In the genomic region with DNA sequence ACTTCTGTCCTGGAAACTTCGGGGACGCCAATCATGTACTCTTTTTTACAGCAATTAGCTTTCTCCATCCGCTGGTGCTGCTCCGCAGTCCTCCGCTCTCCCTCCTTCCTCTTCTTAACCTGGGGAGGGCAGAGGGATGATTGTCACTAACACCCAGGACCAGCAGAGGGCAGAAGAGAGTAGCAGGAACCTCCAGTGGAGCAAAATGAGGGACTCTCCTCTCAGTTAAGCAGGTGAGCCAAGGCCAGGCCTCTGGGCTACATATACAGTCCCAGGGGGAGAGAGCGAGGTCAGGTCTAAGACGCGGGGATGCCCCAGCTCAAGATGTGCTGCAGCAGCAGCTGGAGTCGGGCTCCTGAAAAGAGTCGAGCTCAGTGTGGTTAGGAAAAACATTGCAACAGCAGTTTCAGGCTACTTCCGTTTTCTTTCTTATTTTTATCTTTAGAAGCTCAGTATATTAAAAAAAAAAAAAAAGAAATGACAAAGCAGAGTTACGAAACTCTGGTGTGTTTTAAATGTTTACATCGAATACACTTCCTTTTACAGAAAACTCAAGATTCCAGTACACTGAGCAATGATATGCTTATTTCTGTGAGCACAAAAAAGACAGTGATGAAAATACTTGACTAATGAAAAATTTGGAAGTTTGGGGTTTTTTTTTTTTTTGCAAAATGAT, we compare ENCODE assay signal across 8 cellular contexts. TPM values are rescaled to one million over a fixed set of nuclear protein-coding genes. Genes with fewer than 3 reads are reported as not detected.
A peak's percentile ranks its signal among the peaks of the same experiment; 100 is the strongest.
DNase-seq lines count a peak whose midpoint lies in the region; ATAC-seq and TF ChIP-seq lines count a peak whose summit lies in the region.

No MANE protein-coding gene starts in this region.

- peak; percentile 72 to 89 (median 82) for TF ChIP-seq CTCF in adrenal gland (IDR thresholded peaks at IDR 0.05)

- DNase-seq in NCI-H146 treated with DMSO at 0.1 percent for 48 hours (lab: John Stamatoyannopoulos, UW; ENCODE audit: unreplicated experiment) (peak; percentile 81), T-helper 1 cell (peak; percentile 56 to 82 (median 72)), adrenal gland (peak; percentile 71 to 91 (median 76)), right cardiac atrium (peak; percentile 61 to 84 (median 81)), sciatic nerve (ENCODE audit: low spot score) (peak; percentile 89), mesenteric fat pad (ENCODE audit: low spot score) (no peak)

- no peak for TF ChIP-seq POLR2A in adrenal gland (IDR thresholded peaks at IDR 0.05)

- H3K9me3 ChIP-seq in adrenal gland (replicated peaks in 1 of 3) (no peaks in the 10 kb centered on the region), right cardiac atrium (ENCODE audit: control insufficient read depth, low read length) (no peaks in the 10 kb centered on the region)

- WGBS in adrenal gland, 4 donors = 3 to 7% (median 3%) methylated on average over 13 of the region's 13 CpGs
- WGBS in right cardiac atrium = 11% methylated on average over 13 of the region's 13 CpGs

- H3K27me3 ChIP-seq in adrenal gland (no peaks in the 10 kb centered on the region), right cardiac atrium (ENCODE audit: control insufficient read depth, insufficient read depth) (no peaks in the 10 kb centered on the region)

- H3K4me1 ChIP-seq in adrenal gland (replicated peaks in 1 of 2) (peaks cover 0 to 4% of the 10 kb centered on the region in 2 donors), right cardiac atrium (ENCODE audit: control insufficient read depth, insufficient read depth, low read length) (no peaks in the 10 kb centered on the region)

- intact Hi-C loops in adrenal gland (cut with DNase I) = no loop called here
- intact Hi-C loops in right cardiac atrium (cut with DNase I) = loop anchor here in 3 of 4 donors (2.0 to 10.0 kb wide), 3 partner anchors 95 to 97 kb away; no protein-coding TSS in a partner anchor
- intact Hi-C loops in sciatic nerve (cut with DNase I) = no loop called here

- ATAC-seq in GM18508 (IDR thresholded peaks at IDR 0.05; ENCODE audit: insufficient read depth, unreplicated experiment) (peak; percentile 100), HG02938 (IDR thresholded peaks at IDR 0.05; ENCODE audit: unreplicated experiment) (peak; percentile 99), right cardiac atrium (peak; percentile 92 to 96), sciatic nerve (peak; percentile 93)

- peak overlapping the region in 1 of 5 donors; percentile 33 for H3K27ac ChIP-seq in adrenal gland
- no peak overlapping the region for H3K27ac ChIP-seq in right cardiac atrium (ENCODE audit: low read length)

- H3K36me3 ChIP-seq in adrenal gland (replicated peaks in 1 of 2) = no peaks in the 10 kb centered on the region

- H3K4me3 ChIP-seq in adrenal gland (no peak overlapping the region), right cardiac atrium (ENCODE audit: low read length) (peak overlapping the region; percentile 46)

RNA-seq across cellular contexts. Expression of a gene that starts 25.7 kb away (rescaled TPM):
- total RNA-seq in adrenal gland = 1 to 10 TPM; 1.4 to 3.4 (median 2.2) TPM
- 1 to 10 TPM in 1 of 3 donors, under 1 TPM in 2; 0.64 to 1.4 (median 0.67) TPM for polyA plus RNA-seq in adrenal gland
- 1 to 10 TPM in 2 of 4 donors, under 1 TPM in 2; 0.63 to 1.1 (median 1.00) TPM for total RNA-seq in right cardiac atrium
- polyA plus RNA-seq in right cardiac atrium = 0.50 TPM
- total RNA-seq in sciatic nerve = 6.6 TPM
- total RNA-seq in mesenteric fat pad = 11.5 TPM

RNA-seq across cellular contexts. Expression of a gene that starts 58.6 kb away (rescaled TPM):
- 10 to 100 TPM; 13.5 to 34.9 (median 25.1) TPM for total RNA-seq in adrenal gland
- 10 to 100 TPM in 1 of 3 donors, 1 to 10 TPM in 2; 4.3 to 15.4 (median 9.8) TPM for polyA plus RNA-seq in adrenal gland
- total RNA-seq in right cardiac atrium = 10 to 100 TPM; 16.9 to 19.5 (median 17.4) TPM
- 7.9 TPM for polyA plus RNA-seq in right cardiac atrium
- 30.0 TPM for total RNA-seq in sciatic nerve
- total RNA-seq in mesenteric fat pad = 14.4 TPM

Comparison
In these comparisons a context has a peak if more than half of its experiments do, and no peak if none do; other contexts are left out.
1. intact Hi-C loops: an anchor here in right cardiac atrium (2.0 to 10.0 kb wide); none called in adrenal gland and sciatic nerve.